1 cellular context compared by ENCODE assay signal in the genomic region with DNA sequence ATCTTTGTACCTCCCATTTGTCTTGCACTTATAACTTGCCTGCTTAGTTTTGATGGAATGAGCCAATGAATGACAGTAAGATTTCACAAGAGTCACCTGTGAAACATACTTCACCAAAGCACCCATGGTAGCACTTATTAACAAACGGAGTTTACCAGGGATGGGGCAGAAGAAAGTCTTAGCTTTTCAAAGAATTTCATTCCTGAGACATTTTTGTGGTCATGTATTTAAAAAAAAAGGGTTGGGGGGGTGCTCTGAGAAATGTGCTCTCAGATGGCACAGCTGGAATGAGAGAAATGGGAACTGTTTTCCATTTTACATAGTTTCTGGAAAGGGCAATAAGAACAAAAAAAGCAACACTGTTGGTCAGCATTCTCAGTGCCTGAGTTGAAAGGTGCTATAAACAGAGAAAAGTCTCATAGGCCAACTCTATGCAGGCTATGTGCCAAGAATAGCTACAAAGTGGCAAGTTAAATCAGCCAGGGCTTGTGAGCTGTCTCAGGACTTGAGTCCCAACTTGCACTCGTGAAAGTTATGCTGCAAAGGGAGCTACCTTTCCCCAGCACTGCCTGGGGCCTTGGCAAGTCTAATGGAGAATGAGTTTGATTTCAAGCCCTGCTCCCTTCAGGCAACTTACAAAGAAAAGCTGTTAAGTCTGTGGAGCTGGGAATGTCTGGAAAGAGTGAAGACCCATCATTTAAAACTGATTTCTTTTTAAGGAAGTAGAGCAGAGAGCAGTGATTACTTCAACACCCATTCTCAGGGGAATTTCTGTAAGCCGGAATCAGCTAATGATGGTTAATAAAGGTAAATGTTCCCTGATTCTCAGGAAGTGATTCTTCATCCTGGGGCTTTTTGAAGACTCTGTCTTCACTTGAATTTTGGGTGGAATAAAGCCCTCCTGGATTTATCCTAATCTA.
TF ChIP-seq lines count a peak whose summit lies in the region.

No MANE protein-coding gene starts in this region.

TF ChIP-seq in SK-N-SH, 30 proteins besides CTCF, POLR2A, EP300 and RAD21 (continued from another document):
- TF ChIP-seq EZH2phosphoT487 (IDR thresholded peaks at IDR 0.05; ENCODE audit: borderline replicate concordance, low read depth) = no peak
- TF ChIP-seq RCOR1 (IDR thresholded peaks at IDR 0.05; ENCODE audit: low read length) = no peak
- TF ChIP-seq NFIC (IDR thresholded peaks at IDR 0.05; ENCODE audit: borderline replicate concordance) = peak; percentile 79
- no peak for TF ChIP-seq ELF1 (IDR thresholded peaks at IDR 0.05)
- TF ChIP-seq MAX (IDR thresholded peaks at IDR 0.05; ENCODE audit: low read depth) = no peak
- TF ChIP-seq GABPA (IDR thresholded peaks at IDR 0.05; ENCODE audit: low read depth) = no peak
- TF ChIP-seq USF2 (IDR thresholded peaks at IDR 0.05; ENCODE audit: borderline replicate concordance, low read depth, low read length) = no peak
- TF ChIP-seq, protein P1, sequence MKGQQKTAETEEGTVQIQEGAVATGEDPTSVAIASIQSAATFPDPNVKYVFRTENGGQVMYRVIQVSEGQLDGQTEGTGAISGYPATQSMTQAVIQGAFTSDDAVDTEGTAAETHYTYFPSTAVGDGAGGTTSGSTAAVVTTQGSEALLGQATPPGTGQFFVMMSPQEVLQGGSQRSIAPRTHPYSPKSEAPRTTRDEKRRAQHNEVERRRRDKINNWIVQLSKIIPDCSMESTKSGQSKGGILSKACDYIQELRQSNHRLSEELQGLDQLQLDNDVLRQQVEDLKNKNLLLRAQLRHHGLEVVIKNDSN (IDR thresholded peaks at IDR 0.05; ENCODE audit: borderline replicate concordance, low read depth) = no peak
- no peak for TF ChIP-seq SMC3 (IDR thresholded peaks at IDR 0.05; ENCODE audit: low read depth, low read length)
- no peak for TF ChIP-seq RXRA (IDR thresholded peaks at IDR 0.05; ENCODE audit: borderline replicate concordance, low read depth)
- peak; percentile 66 for TF ChIP-seq MEF2A (IDR thresholded peaks at IDR 0.05; ENCODE audit: borderline replicate concordance, low read depth)
- TF ChIP-seq FOSL2 (IDR thresholded peaks at IDR 0.05; ENCODE audit: borderline replicate concordance, low read depth) = no peak
- TF ChIP-seq, protein P2, sequence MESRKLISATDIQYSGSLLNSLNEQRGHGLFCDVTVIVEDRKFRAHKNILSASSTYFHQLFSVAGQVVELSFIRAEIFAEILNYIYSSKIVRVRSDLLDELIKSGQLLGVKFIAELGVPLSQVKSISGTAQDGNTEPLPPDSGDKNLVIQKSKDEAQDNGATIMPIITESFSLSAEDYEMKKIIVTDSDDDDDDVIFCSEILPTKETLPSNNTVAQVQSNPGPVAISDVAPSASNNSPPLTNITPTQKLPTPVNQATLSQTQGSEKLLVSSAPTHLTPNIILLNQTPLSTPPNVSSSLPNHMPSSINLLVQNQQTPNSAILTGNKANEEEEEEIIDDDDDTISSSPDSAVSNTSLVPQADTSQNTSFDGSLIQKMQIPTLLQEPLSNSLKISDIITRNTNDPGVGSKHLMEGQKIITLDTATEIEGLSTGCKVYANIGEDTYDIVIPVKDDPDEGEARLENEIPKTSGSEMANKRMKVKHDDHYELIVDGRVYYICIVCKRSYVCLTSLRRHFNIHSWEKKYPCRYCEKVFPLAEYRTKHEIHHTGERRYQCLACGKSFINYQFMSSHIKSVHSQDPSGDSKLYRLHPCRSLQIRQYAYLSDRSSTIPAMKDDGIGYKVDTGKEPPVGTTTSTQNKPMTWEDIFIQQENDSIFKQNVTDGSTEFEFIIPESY (IDR thresholded peaks at IDR 0.05; ENCODE audit: borderline replicate concordance, low read depth) = peak; percentile 41; the same call in 1 of the 2 replicates
- TF ChIP-seq FOXM1 (IDR thresholded peaks at IDR 0.05; ENCODE audit: low read depth) = no peak
- TF ChIP-seq JUND (IDR thresholded peaks at IDR 0.05) = peak; percentile 34
- no peak for TF ChIP-seq YY1 (IDR thresholded peaks at IDR 0.05; ENCODE audit: low read depth)
- no peak for TF ChIP-seq SIN3A (IDR thresholded peaks at IDR 0.05; ENCODE audit: borderline replicate concordance, low read depth, low read length)
